Comparison of ENCODE assay signal across 22 cellular contexts in the genomic region with DNA sequence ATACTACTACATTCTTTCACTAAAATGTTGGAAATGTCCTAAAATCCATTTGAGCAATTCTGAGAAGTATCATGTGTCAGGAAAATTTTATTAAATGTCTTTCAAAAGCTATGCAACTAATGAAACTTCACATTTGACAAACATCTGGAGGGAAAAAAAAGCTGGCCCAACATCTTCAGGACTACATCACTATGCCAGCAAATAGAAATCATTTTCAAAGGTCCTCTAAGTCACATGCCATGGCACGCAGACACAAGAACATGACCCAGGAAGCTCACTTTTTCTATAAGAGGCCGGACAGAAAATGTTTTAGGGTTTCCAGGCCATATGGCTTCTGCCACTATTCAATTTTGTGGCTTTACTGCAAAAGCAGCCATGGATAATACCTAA. TPM values are rescaled to one million over a fixed set of nuclear protein-coding genes. Genes with fewer than 3 reads are reported as not detected.
A peak's percentile ranks its signal among the peaks of the same experiment; 100 is the strongest.
DNase-seq lines count a peak whose midpoint lies in the region; ATAC-seq and TF ChIP-seq lines count a peak whose summit lies in the region.
"Had no signal": no experiment of that assay in that cellular context is flagged by ENCODE, and none has a peak within 500 bp of the region (broad histone marks: within the 10 kb centered on the region; RNA-seq: fewer than 3 reads in every experiment).

No MANE protein-coding gene starts in this region.

- peaks cover 39% of the 10 kb centered on the region for H3K36me3 Mint-ChIP-seq in central memory CD8-positive, alpha-beta T cell (ENCODE audit: insufficient read depth)
- H3K36me3 Mint-ChIP-seq in WTC11: peaks cover 37% of the 10 kb centered on the region

- POLR2A ChIA-PET in WTC11 (lab: Charles Lee): no interaction called here

- H4K20me1 ChIP-seq in Loucy (ENCODE audit: insufficient read depth, low read length, poor library complexity, severe bottlenecking): peaks cover 5% of the 10 kb centered on the region

- no peaks in the 10 kb centered on the region for H3K9me3 Mint-ChIP-seq in central memory CD8-positive, alpha-beta T cell
- no peaks in the 10 kb centered on the region for H3K9me3 Mint-ChIP-seq in WTC11
- H3K9me3 Mint-ChIP-seq: neural crest cell; stimulated activated naive B cell treated with anti-CD40 and anti-IgM and Interleukin-4, amounts not matched to agents 10 μg/mL and 1 μg/mL and 100 μg/mL, for 72 hours had no signal

- DNase-seq in central memory CD8-positive, alpha-beta T cell (ENCODE audit: low spot score in 2 of 2): no peak
- no peak for DNase-seq in lower lobe of right lung
- no peak for DNase-seq in NOMO-1 treated with DMSO at 0.1 percent for 48 hours (lab: John Stamatoyannopoulos, UW; ENCODE audit: unreplicated experiment)
- no peak for DNase-seq in WTC11 (ENCODE audit: low spot score)
- DNase-seq in GM03348 (ENCODE audit: low spot score): no peak
- DNase-seq in occipital lobe (lab: John Stamatoyannopoulos, UW): no peak
- DNase-seq: activated CD4-positive, alpha-beta T cell treated with anti-CD3 and anti-CD28 coated beads for 48 hours; activated CD8-positive, alpha-beta memory T cell treated with anti-CD3 and anti-CD28 coated beads, Interleukin-2, amount 50 U/mL, for 48 hours; activated gamma-delta T cell treated with Interleukin-2 at 50 U/mL for 16 hours; hippocampal formation; islet precursor cell; NCI-H1048; NCI-H2081; stimulated activated naive B cell treated with anti-CD40 and anti-IgM and Interleukin-4, amounts not matched to agents 10 μg/mL and 1 μg/mL and 100 μg/mL, for 72 hours; SW 1271 had no signal

- H3K27me3 ChIP-seq in Loucy (ENCODE audit: insufficient read depth, low read length, poor library complexity, severe bottlenecking) (no peaks in the 10 kb centered on the region), lower lobe of right lung (ENCODE audit: low read depth) (no peaks in the 10 kb centered on the region), subcutaneous abdominal adipose tissue (ENCODE audit: control insufficient read depth in 5 of 5, insufficient read depth in 4 of 5, low read length in 5 of 5) (no peaks in the 10 kb centered on the region)
- H3K27me3 ChIP-seq: BLaER1 had no signal

- H3K9me2 ChIP-seq in Loucy (replicated peaks; ENCODE audit: low read depth, low read length): no peaks in the 10 kb centered on the region

- H3K27me3 Mint-ChIP-seq in central memory CD8-positive, alpha-beta T cell: no peaks in the 10 kb centered on the region
- no peaks in the 10 kb centered on the region for H3K27me3 Mint-ChIP-seq in WTC11 (ENCODE audit: low read depth)
- H3K27me3 Mint-ChIP-seq: stimulated activated naive B cell treated with anti-CD40 and anti-IgM and Interleukin-4, amounts not matched to agents 10 μg/mL and 1 μg/mL and 100 μg/mL, for 72 hours had no signal

- CTCF ChIA-PET in WTC11 (lab: Charles Lee): no interaction called here

- peak overlapping the region; percentile 37 for H3K27ac ChIP-seq in lower lobe of right lung
- H3K27ac ChIP-seq in subcutaneous abdominal adipose tissue (ENCODE audit: low read depth, low read length): peak overlapping the region; percentile 14
- H3K27ac ChIP-seq: BLaER1, KMS-11, RWPE1 had no signal

- H3K9ac ChIP-seq in Loucy (ENCODE audit: low read depth, low read length, poor library complexity, severe bottlenecking): no peak overlapping the region
- H3K9ac ChIP-seq in subcutaneous abdominal adipose tissue (ENCODE audit: low read length in 5 of 5): peak overlapping the region in 1 of 5 donors; percentile 16
- H3K9ac ChIP-seq: BLaER1, KMS-11 had no signal

- H3K4me2 ChIP-seq in Loucy (ENCODE audit: low read depth, low read length, poor library complexity, severe bottlenecking): peak overlapping the region; percentile 10
- H3K4me2 ChIP-seq: BLaER1, KMS-11 had no signal

- H3K36me3 ChIP-seq in Loucy (ENCODE audit: insufficient read depth, low read length) (peaks cover 44% of the 10 kb centered on the region; the same call in 1 of the 2 replicates), lower lobe of right lung (peaks cover 56% of the 10 kb centered on the region), subcutaneous abdominal adipose tissue (ENCODE audit: control insufficient read depth in 5 of 5, insufficient read depth in 5 of 5, low read length in 5 of 5) (peaks cover 25 to 44% (median 33%) of the 10 kb centered on the region in 5 donors)

- intact Hi-C loops in lower lobe of right lung (cut with DNase I): no loop called here

- no peak overlapping the region for H2AFZ ChIP-seq in Loucy (ENCODE audit: low read length)

- TF ChIP-seq CTCF in Loucy (conservative IDR thresholded peaks at IDR 0.05; ENCODE audit: low read length) (no peak), lower lobe of right lung (IDR thresholded peaks at IDR 0.05) (no peak), WTC11 (IDR thresholded peaks at IDR 0.05) (no peak)

- H3K4me3 ChIP-seq in Loucy (ENCODE audit: low read length, poor library complexity, severe bottlenecking): no peak overlapping the region
- H3K4me3 ChIP-seq in lower lobe of right lung: no peak overlapping the region
- H3K4me3 ChIP-seq in subcutaneous abdominal adipose tissue (ENCODE audit: low read depth in 1 of 5, low read length in 5 of 5): no peak overlapping the region
- H3K4me3 ChIP-seq: BLaER1 had no signal

- peaks cover 33% of the 10 kb centered on the region for H3K4me1 Mint-ChIP-seq in central memory CD8-positive, alpha-beta T cell
- H3K4me1 Mint-ChIP-seq in WTC11: no peaks in the 10 kb centered on the region

- H3K4me1 ChIP-seq in Loucy (ENCODE audit: insufficient read depth, low read length, poor library complexity, severe bottlenecking) (peaks cover 20% of the 10 kb centered on the region), lower lobe of right lung (peaks cover 30% of the 10 kb centered on the region), subcutaneous abdominal adipose tissue (ENCODE audit: control insufficient read depth in 5 of 5, insufficient read depth in 5 of 5, low read length in 5 of 5) (peaks cover 0 to 20% (median 16%) of the 10 kb centered on the region in 5 donors)
- H3K4me1 ChIP-seq: BLaER1 had no signal

- peak overlapping the region; percentile 13 for H3K27ac Mint-ChIP-seq in central memory CD8-positive, alpha-beta T cell (ENCODE audit: low read depth)
- no peak overlapping the region for H3K27ac Mint-ChIP-seq in WTC11
- H3K27ac Mint-ChIP-seq: stimulated activated naive B cell treated with anti-CD40 and anti-IgM and Interleukin-4, amounts not matched to agents 10 μg/mL and 1 μg/mL and 100 μg/mL, for 72 hours had no signal

- no peaks in the 10 kb centered on the region for H3F3A ChIP-seq in Loucy (ENCODE audit: low read depth)

- peaks cover 28% of the 10 kb centered on the region; the same call in 1 of the 2 replicates for H3K79me2 ChIP-seq in Loucy (ENCODE audit: insufficient read depth, low read length)

- H3K4me3 Mint-ChIP-seq in central memory CD8-positive, alpha-beta T cell: no peak overlapping the region
- H3K4me3 Mint-ChIP-seq in WTC11: no peak overlapping the region
- H3K4me3 Mint-ChIP-seq: neural crest cell; stimulated activated naive B cell treated with anti-CD40 and anti-IgM and Interleukin-4, amounts not matched to agents 10 μg/mL and 1 μg/mL and 100 μg/mL, for 72 hours had no signal

- ATAC-seq in central memory CD8-positive, alpha-beta T cell (replicated peaks; ENCODE audit: extremely low read depth, poor library complexity, severe bottlenecking): no peak
- no peak for ATAC-seq in lower lobe of right lung
- ATAC-seq in WTC11: no peak
- ATAC-seq: stimulated activated naive B cell treated with anti-CD40 and anti-IgM and Interleukin-4, amounts not matched to agents 10 μg/mL and 1 μg/mL and 100 μg/mL, for 72 hours had no signal

- no peaks in the 10 kb centered on the region for H3K9me3 ChIP-seq in Loucy (ENCODE audit: insufficient read depth, low read depth, low read length)
- no peaks in the 10 kb centered on the region for H3K9me3 ChIP-seq in lower lobe of right lung
- no peaks in the 10 kb centered on the region for H3K9me3 ChIP-seq in subcutaneous abdominal adipose tissue (ENCODE audit: control insufficient read depth in 5 of 5, low read length in 5 of 5)
- H3K9me3 ChIP-seq: BLaER1 had no signal

TF ChIP-seq in WTC11, 78 proteins besides CTCF, POLR2A, EP300 and RAD21:
- TF ChIP-seq, protein P1, sequence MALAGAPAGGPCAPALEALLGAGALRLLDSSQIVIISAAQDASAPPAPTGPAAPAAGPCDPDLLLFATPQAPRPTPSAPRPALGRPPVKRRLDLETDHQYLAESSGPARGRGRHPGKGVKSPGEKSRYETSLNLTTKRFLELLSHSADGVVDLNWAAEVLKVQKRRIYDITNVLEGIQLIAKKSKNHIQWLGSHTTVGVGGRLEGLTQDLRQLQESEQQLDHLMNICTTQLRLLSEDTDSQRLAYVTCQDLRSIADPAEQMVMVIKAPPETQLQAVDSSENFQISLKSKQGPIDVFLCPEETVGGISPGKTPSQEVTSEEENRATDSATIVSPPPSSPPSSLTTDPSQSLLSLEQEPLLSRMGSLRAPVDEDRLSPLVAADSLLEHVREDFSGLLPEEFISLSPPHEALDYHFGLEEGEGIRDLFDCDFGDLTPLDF (CRISPR knock-in tag; IDR thresholded peaks at IDR 0.05): no peak
- TF ChIP-seq, protein P2, sequence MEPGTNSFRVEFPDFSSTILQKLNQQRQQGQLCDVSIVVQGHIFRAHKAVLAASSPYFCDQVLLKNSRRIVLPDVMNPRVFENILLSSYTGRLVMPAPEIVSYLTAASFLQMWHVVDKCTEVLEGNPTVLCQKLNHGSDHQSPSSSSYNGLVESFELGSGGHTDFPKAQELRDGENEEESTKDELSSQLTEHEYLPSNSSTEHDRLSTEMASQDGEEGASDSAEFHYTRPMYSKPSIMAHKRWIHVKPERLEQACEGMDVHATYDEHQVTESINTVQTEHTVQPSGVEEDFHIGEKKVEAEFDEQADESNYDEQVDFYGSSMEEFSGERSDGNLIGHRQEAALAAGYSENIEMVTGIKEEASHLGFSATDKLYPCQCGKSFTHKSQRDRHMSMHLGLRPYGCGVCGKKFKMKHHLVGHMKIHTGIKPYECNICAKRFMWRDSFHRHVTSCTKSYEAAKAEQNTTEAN (CRISPR knock-in tag; IDR thresholded peaks at IDR 0.05): no peak

RNA-seq across cellular contexts. Expression of a gene that starts 11.6 kb away (rescaled TPM):
- 45.0 TPM for total RNA-seq in lower lobe of right lung
- 28.3 to 32.5 TPM (median 29.2 TPM) in 3 replicates for total RNA-seq in WTC11 (2021)
- 32.1 TPM for total RNA-seq in occipital lobe

RNA-seq across cellular contexts. Expression of a gene that starts 16.0 kb away (rescaled TPM):
- 0.44 TPM for total RNA-seq in lower lobe of right lung
- 1.1 to 1.4 TPM (median 1.1 TPM) in 3 replicates for total RNA-seq in WTC11 (2021)
- 0.47 TPM for total RNA-seq in occipital lobe
- total RNA-seq: NCI-H460 had no signal
